In the genomic region with DNA sequence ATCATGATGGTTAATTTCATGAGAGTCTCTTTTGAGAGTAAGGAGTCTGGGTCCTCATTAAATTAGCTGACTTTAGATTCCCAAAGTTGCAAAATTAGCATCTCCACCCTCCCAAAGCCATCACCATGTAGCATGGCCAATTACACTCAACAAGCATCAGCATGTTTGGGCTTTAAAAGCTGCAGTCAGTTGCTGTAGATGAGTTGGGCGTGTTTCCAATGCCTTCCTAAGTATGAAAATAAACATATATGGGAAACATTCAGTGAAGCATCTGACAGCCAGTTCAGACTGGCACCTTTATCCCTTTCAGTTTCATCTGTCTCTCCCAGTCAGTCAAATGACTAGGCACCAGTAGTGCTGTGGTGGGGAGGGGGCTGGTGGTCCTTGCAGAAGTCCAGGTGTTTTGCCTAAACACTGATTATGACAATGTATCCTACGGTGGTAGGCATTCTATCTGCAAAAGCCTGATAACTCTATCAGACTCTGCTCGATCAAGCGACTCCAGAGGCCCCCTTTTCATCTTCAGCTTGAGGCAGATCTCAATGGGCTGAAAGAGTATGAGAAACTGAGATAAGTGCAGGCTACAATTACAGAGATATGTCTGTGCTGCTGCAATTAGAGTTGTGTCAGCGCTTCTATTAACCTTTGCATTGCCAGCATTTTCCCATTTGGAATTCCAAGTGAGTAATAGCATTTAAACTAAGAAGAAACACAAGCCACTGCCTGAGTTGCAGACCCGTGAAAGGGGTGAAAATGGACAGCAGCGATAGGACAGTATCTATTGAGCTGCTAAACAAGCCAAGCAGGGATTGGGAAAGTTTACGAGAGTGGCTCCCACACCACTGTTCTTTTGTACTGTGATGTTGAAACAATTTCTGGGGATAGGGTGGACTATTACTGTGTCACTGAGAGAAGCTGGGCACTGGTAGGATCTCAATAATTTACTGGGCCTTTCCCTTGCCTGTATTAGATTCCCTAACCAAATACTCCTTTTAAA, we compare ENCODE assay signal across 1 cellular context.
TF ChIP-seq lines count a peak whose summit lies in the region.

No MANE protein-coding gene starts in this region.

TF ChIP-seq in HEK293, 187 proteins besides CTCF, POLR2A, EP300 and RAD21 (continued from another document):
- TF ChIP-seq, protein P1, sequence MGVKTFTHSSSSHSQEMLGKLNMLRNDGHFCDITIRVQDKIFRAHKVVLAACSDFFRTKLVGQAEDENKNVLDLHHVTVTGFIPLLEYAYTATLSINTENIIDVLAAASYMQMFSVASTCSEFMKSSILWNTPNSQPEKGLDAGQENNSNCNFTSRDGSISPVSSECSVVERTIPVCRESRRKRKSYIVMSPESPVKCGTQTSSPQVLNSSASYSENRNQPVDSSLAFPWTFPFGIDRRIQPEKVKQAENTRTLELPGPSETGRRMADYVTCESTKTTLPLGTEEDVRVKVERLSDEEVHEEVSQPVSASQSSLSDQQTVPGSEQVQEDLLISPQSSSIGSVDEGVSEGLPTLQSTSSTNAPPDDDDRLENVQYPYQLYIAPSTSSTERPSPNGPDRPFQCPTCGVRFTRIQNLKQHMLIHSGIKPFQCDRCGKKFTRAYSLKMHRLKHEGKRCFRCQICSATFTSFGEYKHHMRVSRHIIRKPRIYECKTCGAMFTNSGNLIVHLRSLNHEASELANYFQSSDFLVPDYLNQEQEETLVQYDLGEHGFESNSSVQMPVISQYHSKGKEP (tag by site-specific recombination; IDR thresholded peaks at IDR 0.05) = peak; percentile 43; the same call in 1 of the 2 replicates
- no peak for TF ChIP-seq GFI1B (tag by site-specific recombination; IDR thresholded peaks at IDR 0.05)
TF ChIP-seq in HEK293: peak in this region for 9.
